ENCODE assay signal across 1 cellular context in the genomic region with DNA sequence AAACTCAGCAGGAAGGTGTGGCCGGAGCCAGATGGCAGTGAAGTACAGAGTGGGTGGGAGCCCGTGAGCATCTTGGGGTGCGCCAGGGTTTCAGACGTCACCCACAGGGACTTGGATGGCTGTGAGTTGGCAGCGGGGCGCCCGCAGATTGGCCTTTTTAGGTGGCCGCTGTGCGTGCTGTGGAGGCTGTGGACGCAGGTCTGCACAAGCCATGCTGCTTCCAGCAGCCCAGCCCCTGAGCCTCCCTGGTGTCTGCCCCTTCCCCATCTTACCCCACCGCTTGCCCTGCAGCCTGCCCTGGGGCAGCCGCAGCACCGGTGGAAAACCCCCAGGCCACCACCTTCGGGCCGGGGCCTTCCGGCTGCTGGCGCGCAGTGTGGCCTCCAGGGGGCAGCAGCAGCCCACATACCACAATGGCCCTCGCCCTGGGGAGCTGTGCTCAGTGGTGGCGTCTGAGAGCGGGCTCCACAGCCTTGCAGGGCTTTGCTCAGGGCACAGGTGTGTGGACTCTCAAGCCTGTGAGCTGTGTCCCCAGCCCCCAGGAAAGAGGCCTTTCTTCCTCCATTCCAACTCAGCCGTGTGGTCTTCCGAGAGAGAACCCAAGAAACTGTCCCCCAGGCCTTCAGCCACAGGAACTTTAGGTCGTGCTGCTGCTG.
TF ChIP-seq lines count a peak whose summit lies in the region.

No MANE protein-coding gene starts in this region.

TF ChIP-seq in K562, 482 proteins besides CTCF, POLR2A, EP300 and RAD21 (continued from another document):
- TF ChIP-seq, protein P1, sequence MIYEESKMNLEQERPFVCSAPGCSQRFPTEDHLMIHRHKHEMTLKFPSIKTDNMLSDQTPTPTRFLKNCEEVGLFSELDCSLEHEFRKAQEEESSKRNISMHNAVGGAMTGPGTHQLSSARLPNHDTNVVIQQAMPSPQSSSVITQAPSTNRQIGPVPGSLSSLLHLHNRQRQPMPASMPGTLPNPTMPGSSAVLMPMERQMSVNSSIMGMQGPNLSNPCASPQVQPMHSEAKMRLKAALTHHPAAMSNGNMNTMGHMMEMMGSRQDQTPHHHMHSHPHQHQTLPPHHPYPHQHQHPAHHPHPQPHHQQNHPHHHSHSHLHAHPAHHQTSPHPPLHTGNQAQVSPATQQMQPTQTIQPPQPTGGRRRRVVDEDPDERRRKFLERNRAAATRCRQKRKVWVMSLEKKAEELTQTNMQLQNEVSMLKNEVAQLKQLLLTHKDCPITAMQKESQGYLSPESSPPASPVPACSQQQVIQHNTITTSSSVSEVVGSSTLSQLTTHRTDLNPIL (CRISPR knock-in tag; IDR thresholded peaks at IDR 0.05) = no peak
- peak; percentile 48; the same call in 1 of the 2 replicates for TF ChIP-seq ZNF24 (IDR thresholded peaks at IDR 0.05)
- TF ChIP-seq RB1 (IDR thresholded peaks at IDR 0.05; ENCODE audit: low read depth) = peak; percentile 88
- TF ChIP-seq BDP1 (IDR thresholded peaks at IDR 0.05; ENCODE audit: insufficient read depth, insufficient read length) = no peak
- TF ChIP-seq CEBPB (tag; IDR thresholded peaks at IDR 0.05) = no peak
- TF ChIP-seq, protein P2, sequence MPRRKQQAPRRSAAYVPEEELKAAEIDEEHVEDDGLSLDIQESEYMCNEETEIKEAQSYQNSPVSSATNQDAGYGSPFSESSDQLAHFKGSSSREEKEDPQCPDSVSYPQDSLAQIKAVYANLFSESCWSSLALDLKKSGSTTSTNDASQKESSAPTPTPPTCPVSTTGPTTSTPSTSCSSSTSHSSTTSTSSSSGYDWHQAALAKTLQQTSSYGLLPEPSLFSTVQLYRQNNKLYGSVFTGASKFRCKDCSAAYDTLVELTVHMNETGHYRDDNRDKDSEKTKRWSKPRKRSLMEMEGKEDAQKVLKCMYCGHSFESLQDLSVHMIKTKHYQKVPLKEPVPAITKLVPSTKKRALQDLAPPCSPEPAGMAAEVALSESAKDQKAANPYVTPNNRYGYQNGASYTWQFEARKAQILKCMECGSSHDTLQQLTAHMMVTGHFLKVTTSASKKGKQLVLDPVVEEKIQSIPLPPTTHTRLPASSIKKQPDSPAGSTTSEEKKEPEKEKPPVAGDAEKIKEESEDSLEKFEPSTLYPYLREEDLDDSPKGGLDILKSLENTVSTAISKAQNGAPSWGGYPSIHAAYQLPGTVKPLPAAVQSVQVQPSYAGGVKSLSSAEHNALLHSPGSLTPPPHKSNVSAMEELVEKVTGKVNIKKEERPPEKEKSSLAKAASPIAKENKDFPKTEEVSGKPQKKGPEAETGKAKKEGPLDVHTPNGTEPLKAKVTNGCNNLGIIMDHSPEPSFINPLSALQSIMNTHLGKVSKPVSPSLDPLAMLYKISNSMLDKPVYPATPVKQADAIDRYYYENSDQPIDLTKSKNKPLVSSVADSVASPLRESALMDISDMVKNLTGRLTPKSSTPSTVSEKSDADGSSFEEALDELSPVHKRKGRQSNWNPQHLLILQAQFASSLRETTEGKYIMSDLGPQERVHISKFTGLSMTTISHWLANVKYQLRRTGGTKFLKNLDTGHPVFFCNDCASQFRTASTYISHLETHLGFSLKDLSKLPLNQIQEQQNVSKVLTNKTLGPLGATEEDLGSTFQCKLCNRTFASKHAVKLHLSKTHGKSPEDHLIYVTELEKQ (CRISPR knock-in tag; IDR thresholded peaks at IDR 0.05) = no peak
- TF ChIP-seq TRIM24 (IDR thresholded peaks at IDR 0.05) = no peak
- TF ChIP-seq, protein P3, sequence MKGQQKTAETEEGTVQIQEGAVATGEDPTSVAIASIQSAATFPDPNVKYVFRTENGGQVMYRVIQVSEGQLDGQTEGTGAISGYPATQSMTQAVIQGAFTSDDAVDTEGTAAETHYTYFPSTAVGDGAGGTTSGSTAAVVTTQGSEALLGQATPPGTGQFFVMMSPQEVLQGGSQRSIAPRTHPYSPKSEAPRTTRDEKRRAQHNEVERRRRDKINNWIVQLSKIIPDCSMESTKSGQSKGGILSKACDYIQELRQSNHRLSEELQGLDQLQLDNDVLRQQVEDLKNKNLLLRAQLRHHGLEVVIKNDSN (CRISPR knock-in tag; IDR thresholded peaks at IDR 0.05) = 0 out of 2 replicates have a peak, but pooled peaks have one; percentile 45
- no peak for TF ChIP-seq SIX5 (IDR thresholded peaks at IDR 0.05; ENCODE audit: borderline replicate concordance in 1 of 2, insufficient read depth in 1 of 2, low read depth in 1 of 2, low read length in 2 of 2)
- no peak for TF ChIP-seq ZFPM2 (CRISPR knock-in tag; IDR thresholded peaks at IDR 0.05)
- TF ChIP-seq CTBP1 (IDR thresholded peaks at IDR 0.05; ENCODE audit: borderline replicate concordance) = peak; percentile 47; the same call in 1 of the 2 replicates
- TF ChIP-seq HSF4 (CRISPR knock-in tag; IDR thresholded peaks at IDR 0.05; ENCODE audit: borderline replicate concordance) = no peak
- no peak for TF ChIP-seq TCFL5 (CRISPR knock-in tag; conservative IDR thresholded peaks at IDR 0.05)
- no peak for TF ChIP-seq GABPB2 (CRISPR knock-in tag; conservative IDR thresholded peaks at IDR 0.05)
- TF ChIP-seq GABPB1 (CRISPR knock-in tag; IDR thresholded peaks at IDR 0.05) = peak; percentile 56; the same call in 1 of the 2 replicates
- peak; percentile 79 for TF ChIP-seq ETV1 (tag; conservative IDR thresholded peaks at IDR 0.05; ENCODE audit: low read depth)
- peak; percentile 45; the same call in 1 of the 2 replicates for TF ChIP-seq NR2C2 (CRISPR knock-in tag; IDR thresholded peaks at IDR 0.05)
- TF ChIP-seq NR2C2 (tag; IDR thresholded peaks at IDR 0.05) = no peak
- TF ChIP-seq ILK (tag; IDR thresholded peaks at IDR 0.05; ENCODE audit: borderline replicate concordance, low read depth) = no peak
- TF ChIP-seq MTA3 (IDR thresholded peaks at IDR 0.05; ENCODE audit: borderline replicate concordance) = no peak
TF ChIP-seq in K562: peak in this region for 32.
